In genomic region chr7:41870017-41870416, GRCh38 we compare ENCODE assay signal across 9 cellular contexts.
DNase-seq lines count a peak whose midpoint lies in the region; ATAC-seq and TF ChIP-seq lines count a peak whose summit lies in the region.
"Had no signal": no experiment of that assay in that cellular context is flagged by ENCODE, and none has a peak within 500 bp of the region (broad histone marks: within the 10 kb centered on the region; RNA-seq: fewer than 3 reads in every experiment).

No MANE protein-coding gene starts in this region.

- TF ChIP-seq CTCF in AG10803 (conservative IDR thresholded peaks at IDR 0.05; ENCODE audit: low read length), result no peak

- ATAC-seq in GM19328 (IDR thresholded peaks at IDR 0.05; ENCODE audit: unreplicated experiment) (peak; percentile 9), HG03280 (IDR thresholded peaks at IDR 0.05; ENCODE audit: unreplicated experiment) (peak; percentile 20), GM18517 (IDR thresholded peaks at IDR 0.05; ENCODE audit: unreplicated experiment) (no peak)
- ATAC-seq: gastroesophageal sphincter had no signal

- peak; percentile 80 for DNase-seq in AG10803 (ENCODE audit: low read depth)
- DNase-seq in fibroblast of gingiva (ENCODE audit: low read depth), result peak; percentile 36
- DNase-seq in RKO (ENCODE audit: low spot score), result no peak
- DNase-seq in effector CD8-positive, alpha-beta T cell (lab: John Stamatoyannopoulos, UW), result no peak
- no peak for DNase-seq in GF-D8 (lab: John Stamatoyannopoulos, UW)

- no peak overlapping the region for H3K4me3 ChIP-seq in AG10803 (ENCODE audit: low read length)
- H3K4me3 ChIP-seq: gastroesophageal sphincter had no signal

Comparison
In these comparisons a context has a peak if more than half of its experiments do, and no peak if none do; other contexts are left out.
1. DNase-seq: peak in AG10803 (single experiment) and fibroblast of gingiva (single experiment); none in RKO (single experiment), effector CD8-positive, alpha-beta T cell (single experiment) and GF-D8 (single experiment).